8 cellular contexts compared by ENCODE assay signal in genomic region chr1:218284917-218285635, GRCh38. TPM values are rescaled to one million over a fixed set of nuclear protein-coding genes. Genes with fewer than 3 reads are reported as not detected.
A peak's percentile ranks its signal among the peaks of the same experiment; 100 is the strongest.
DNase-seq lines count a peak whose midpoint lies in the region; ATAC-seq and TF ChIP-seq lines count a peak whose summit lies in the region.

RRP15 (plus strand) TSS chr1:218285293; CDS start chr1:218285317, 24 bp downstream.

- peak within 1 kb of the TSS; percentile 98 for H3K4me3 Mint-ChIP-seq in activated naive CD4-positive, alpha-beta T cell treated with anti-CD3 and anti-CD28 coated beads, Interleukin-2, amount 50 U/mL, for 24 hours

- peak; percentile 100 for ATAC-seq in HG02610 (IDR thresholded peaks at IDR 0.05; ENCODE audit: unreplicated experiment)
- peak; percentile 89 for ATAC-seq in thoracic aorta (ENCODE audit: insufficient number of reproducible peaks, low FRiP score, low read depth)

- H2AFZ ChIP-seq in osteoblast (ENCODE audit: low read length): peak within 1 kb of the TSS; percentile 100

- H3K27me3 ChIP-seq in osteoblast (ENCODE audit: insufficient read depth, low read length) (no peaks in the 10 kb centered on the region), thoracic aorta (replicated peaks; ENCODE audit: insufficient read depth) (no peaks in the 10 kb centered on the region)

- peak within 1 kb of the TSS; percentile 99 for H3K27ac Mint-ChIP-seq in activated naive CD4-positive, alpha-beta T cell treated with anti-CD3 and anti-CD28 coated beads, Interleukin-2, amount 50 U/mL, for 24 hours

- H3K4me3 ChIP-seq in osteoblast (ENCODE audit: insufficient read depth, low read length) (peak within 1 kb of the TSS; percentile 99), thoracic aorta (peak within 1 kb of the TSS; percentile 86)

- no peaks in the 10 kb centered on the region for H3K9me3 Mint-ChIP-seq in activated naive CD4-positive, alpha-beta T cell treated with anti-CD3 and anti-CD28 coated beads, Interleukin-2, amount 50 U/mL, for 24 hours

- peak within 1 kb of the TSS; percentile 88 for H3K4me2 ChIP-seq in osteoblast (ENCODE audit: insufficient read depth, low read length)

- peaks cover 4% of the 10 kb centered on the region for H3K36me3 Mint-ChIP-seq in activated naive CD4-positive, alpha-beta T cell treated with anti-CD3 and anti-CD28 coated beads, Interleukin-2, amount 50 U/mL, for 24 hours

- H3K4me1 Mint-ChIP-seq in activated naive CD4-positive, alpha-beta T cell treated with anti-CD3 and anti-CD28 coated beads, Interleukin-2, amount 50 U/mL, for 24 hours: peaks cover 43% of the 10 kb centered on the region

- peak within 1 kb of the TSS; percentile 72 for H3K27ac ChIP-seq in osteoblast (ENCODE audit: low read depth, low read length)
- H3K27ac ChIP-seq in thoracic aorta: peak within 1 kb of the TSS; percentile 65 to 73

- no peaks in the 10 kb centered on the region for H4K20me1 ChIP-seq in osteoblast (ENCODE audit: insufficient read depth, low read length)

- H3K79me2 ChIP-seq in osteoblast (ENCODE audit: insufficient read depth, low read length): peaks cover 49% of the 10 kb centered on the region

- DNase-seq in GM10266 (ENCODE audit: extremely low spot score) (peak; percentile 81), NCI-H1092 (lab: John Stamatoyannopoulos, UW) (peak; percentile 91), SKM-1 (lab: John Stamatoyannopoulos, UW; ENCODE audit: unreplicated experiment) (peak; percentile 91), glomerular visceral epithelial cell (ENCODE audit: extremely low spot score) (peak; percentile 88), osteoblast (ENCODE audit: insufficient read length, low spot score, missing footprints) (peak; percentile 87), thoracic aorta (ENCODE audit: low spot score) (peak; percentile 69)

- H3K9me3 ChIP-seq in osteoblast (ENCODE audit: low read depth, low read length) (no peaks in the 10 kb centered on the region), thoracic aorta (no peaks in the 10 kb centered on the region)

- H3K36me3 ChIP-seq in osteoblast (ENCODE audit: insufficient read depth, low read length): no peaks in the 10 kb centered on the region
- H3K36me3 ChIP-seq in thoracic aorta: no peaks in the 10 kb centered on the region

- H3K27me3 Mint-ChIP-seq in activated naive CD4-positive, alpha-beta T cell treated with anti-CD3 and anti-CD28 coated beads, Interleukin-2, amount 50 U/mL, for 24 hours: peaks cover 6% of the 10 kb centered on the region

- H3K4me1 ChIP-seq in osteoblast (ENCODE audit: insufficient read depth, low read length) (peaks cover 10% of the 10 kb centered on the region), thoracic aorta (ENCODE audit: control insufficient read depth in 1 of 2, low read depth in 2 of 2) (peaks cover 5 to 13% of the 10 kb centered on the region in 2 donors)

- TF ChIP-seq CTCF in GM10266 (IDR thresholded peaks at IDR 0.05; ENCODE audit: control insufficient read depth, insufficient read depth, low read depth, missing control alignments) (no peak), osteoblast (IDR thresholded peaks at IDR 0.05; ENCODE audit: extremely low read depth, low read depth, low read length) (no peak), thoracic aorta (IDR thresholded peaks at IDR 0.05) (peak; percentile 38)

RNA-seq across cellular contexts. Expression of gene RRP15, which starts in this region (rescaled TPM):
- total RNA-seq in osteoblast (5.9 and 10.9 TPM in 2 replicates), thoracic aorta (10 to 100 TPM in 1 of 2 donors, 1 to 10 TPM in 1; 2.2 to 14.3 TPM)

Comparison
In these comparisons a context has a peak if more than half of its experiments do, and no peak if none do; other contexts are left out.
1. Peak in every context shown above with its lines: DNase-seq, ATAC-seq, H3K4me3 ChIP-seq and H3K27ac ChIP-seq.